Comparison of ENCODE assay signal across 8 cellular contexts in genomic region chr1:52056937-52057231, GRCh38. TPM values are rescaled to one million over a fixed set of nuclear protein-coding genes. Genes with fewer than 3 reads are reported as not detected.
DNase-seq lines count a peak whose midpoint lies in the region; ATAC-seq and TF ChIP-seq lines count a peak whose summit lies in the region.

No MANE protein-coding gene starts in this region.

- peak overlapping the region; percentile 87 for H3K27ac Mint-ChIP-seq in activated T-cell treated with anti-CD3 and anti-CD28 coated beads, Interleukin-2, amount 50 U/mL, for 72 hours
- H3K27ac Mint-ChIP-seq in endothelial cell (ENCODE audit: unreplicated experiment) (peak overlapping the region; percentile 95), progenitor cell of endocrine pancreas (peak overlapping the region; percentile 99)

- peaks cover 58% of the 10 kb centered on the region for H3K4me1 Mint-ChIP-seq in activated T-cell treated with anti-CD3 and anti-CD28 coated beads, Interleukin-2, amount 50 U/mL, for 72 hours (ENCODE audit: low read depth)
- H3K4me1 Mint-ChIP-seq in endothelial cell (ENCODE audit: unreplicated experiment), result peaks cover 33% of the 10 kb centered on the region
- H3K4me1 Mint-ChIP-seq in progenitor cell of endocrine pancreas (ENCODE audit: low read depth), result peaks cover 30% of the 10 kb centered on the region

- no peak for ATAC-seq in activated T-cell treated with anti-CD3 and anti-CD28 coated beads, Interleukin-2, amount 50 U/mL, for 72 hours (replicated peaks in 1 of 2)
- no peak for ATAC-seq in HG03196 (IDR thresholded peaks at IDR 0.05; ENCODE audit: unreplicated experiment)

- peak overlapping the region; percentile 95 to 99 for H3K4me3 Mint-ChIP-seq in activated T-cell treated with anti-CD3 and anti-CD28 coated beads, Interleukin-2, amount 50 U/mL, for 72 hours
- H3K4me3 Mint-ChIP-seq in endothelial cell (ENCODE audit: unreplicated experiment), result peak overlapping the region; percentile 100
- H3K4me3 Mint-ChIP-seq in progenitor cell of endocrine pancreas (ENCODE audit: low read depth), result peak overlapping the region; percentile 97

- TF ChIP-seq CTCF in endothelial cell (IDR thresholded peaks at IDR 0.05; ENCODE audit: unreplicated experiment), result no peak
- TF ChIP-seq CTCF in progenitor cell of endocrine pancreas (IDR thresholded peaks at IDR 0.05; ENCODE audit: unreplicated experiment), result no peak

- peaks cover 10 to 28% of the 10 kb centered on the region in 2 donors for H3K36me3 Mint-ChIP-seq in activated T-cell treated with anti-CD3 and anti-CD28 coated beads, Interleukin-2, amount 50 U/mL, for 72 hours (ENCODE audit: insufficient read depth in 2 of 2)
- H3K36me3 Mint-ChIP-seq in endothelial cell (ENCODE audit: low read depth, unreplicated experiment) (peaks cover 21% of the 10 kb centered on the region), progenitor cell of endocrine pancreas (ENCODE audit: insufficient read depth) (peaks cover 14% of the 10 kb centered on the region)

- no peak for DNase-seq in activated T-cell treated with anti-CD3 and anti-CD28 coated beads, Interleukin-2, amount 50 U/mL, for 72 hours
- no peak for DNase-seq in activated T-cell treated with anti-CD3 and anti-CD28 coated beads, Interleukin-2, amount 50 U/mL, for 48 hours
- peak; percentile 73 for DNase-seq in M059J (ENCODE audit: low read depth)
- no peak for DNase-seq in endothelial cell (ENCODE audit: low spot score)
- DNase-seq in progenitor cell of endocrine pancreas (ENCODE audit: low spot score, unreplicated experiment), result no peak
- no peak for DNase-seq in DMS79 (lab: John Stamatoyannopoulos, UW)
- no peak for DNase-seq in CD1c-positive myeloid dendritic cell (ENCODE audit: extremely low spot score)

- H3K9me3 Mint-ChIP-seq in activated T-cell treated with anti-CD3 and anti-CD28 coated beads, Interleukin-2, amount 50 U/mL, for 72 hours, result no peaks in the 10 kb centered on the region
- H3K9me3 Mint-ChIP-seq in endothelial cell (ENCODE audit: unreplicated experiment), result no peaks in the 10 kb centered on the region
- H3K9me3 Mint-ChIP-seq in progenitor cell of endocrine pancreas (ENCODE audit: low read depth), result no peaks in the 10 kb centered on the region

- no peaks in the 10 kb centered on the region for H3K27me3 Mint-ChIP-seq in activated T-cell treated with anti-CD3 and anti-CD28 coated beads, Interleukin-2, amount 50 U/mL, for 72 hours (ENCODE audit: low read depth)
- H3K27me3 Mint-ChIP-seq in endothelial cell (ENCODE audit: unreplicated experiment) (peaks cover 15% of the 10 kb centered on the region), progenitor cell of endocrine pancreas (no peaks in the 10 kb centered on the region)

RNA-seq across cellular contexts. Expression of gene BTF3L4, which starts 0.8 kb away (rescaled TPM):
- 10 to 100 TPM; 28.3 to 32.3 TPM for total RNA-seq in activated T-cell treated with anti-CD3 and anti-CD28 coated beads, Interleukin-2, amount 50 U/mL, for 72 hours
- 95.2 and 130 TPM in 2 replicates for total RNA-seq in M059J (2014; rRNA removed; shearing (Covaris generic))
- total RNA-seq in endothelial cell (ENCODE audit: unreplicated experiment) (42.0 TPM), progenitor cell of endocrine pancreas (93.1 and 100 TPM in 2 replicates)

RNA-seq across cellular contexts. Expression of gene TXNDC12, which starts 1.9 kb away (rescaled TPM):
- 10 to 100 TPM; 50.5 to 54.2 TPM for total RNA-seq in activated T-cell treated with anti-CD3 and anti-CD28 coated beads, Interleukin-2, amount 50 U/mL, for 72 hours
- total RNA-seq in M059J (2014; rRNA removed; shearing (Covaris generic)), result 91.3 and 116 TPM in 2 replicates
- 49.9 TPM for total RNA-seq in endothelial cell (ENCODE audit: unreplicated experiment)
- total RNA-seq in progenitor cell of endocrine pancreas, result 70.1 and 83.6 TPM in 2 replicates

RNA-seq across cellular contexts. Expression of gene KTI12, which starts 23.3 kb away (rescaled TPM):
- total RNA-seq in activated T-cell treated with anti-CD3 and anti-CD28 coated beads, Interleukin-2, amount 50 U/mL, for 72 hours, result 10 to 100 TPM; 10.7 to 12.9 TPM
- 16.0 and 25.4 TPM in 2 replicates for total RNA-seq in M059J (2014; rRNA removed; shearing (Covaris generic))
- 8.4 TPM for total RNA-seq in endothelial cell (ENCODE audit: unreplicated experiment)
- 8.3 and 8.5 TPM in 2 replicates for total RNA-seq in progenitor cell of endocrine pancreas
